12 cellular contexts compared by ENCODE assay signal in genomic region chr12:82745062-82745461, GRCh38.
"Had no signal": no experiment of that assay in that cellular context is flagged by ENCODE, and none has a peak within 500 bp of the region (broad histone marks: within the 10 kb centered on the region; RNA-seq: fewer than 3 reads in every experiment).

No MANE protein-coding gene starts in this region.

- H3K4me3 ChIP-seq: ascending aorta, smooth muscle cell, transverse colon had no signal

- DNase-seq: activated CD4-positive, alpha-beta T cell treated with anti-CD3 and anti-CD28 coated beads for 4 hours; activated naive CD4-positive, alpha-beta T cell; foreskin melanocyte; head of caudate nucleus; left colon; posterior cingulate gyrus; right cardiac atrium; T1000; transverse colon; WERI-Rb-1 had no signal

- H3K27ac ChIP-seq: ascending aorta, transverse colon, WERI-Rb-1 had no signal

- ATAC-seq: left colon, right cardiac atrium had no signal

- H3K36me3 ChIP-seq: ascending aorta, transverse colon, WERI-Rb-1 had no signal

- H3K27me3 ChIP-seq: ascending aorta, transverse colon had no signal

- H3K9me3 ChIP-seq: ascending aorta, transverse colon had no signal

- H3K4me1 ChIP-seq: ascending aorta had no signal
